Comparison of ENCODE assay signal across 8 cellular contexts in the genomic region with DNA sequence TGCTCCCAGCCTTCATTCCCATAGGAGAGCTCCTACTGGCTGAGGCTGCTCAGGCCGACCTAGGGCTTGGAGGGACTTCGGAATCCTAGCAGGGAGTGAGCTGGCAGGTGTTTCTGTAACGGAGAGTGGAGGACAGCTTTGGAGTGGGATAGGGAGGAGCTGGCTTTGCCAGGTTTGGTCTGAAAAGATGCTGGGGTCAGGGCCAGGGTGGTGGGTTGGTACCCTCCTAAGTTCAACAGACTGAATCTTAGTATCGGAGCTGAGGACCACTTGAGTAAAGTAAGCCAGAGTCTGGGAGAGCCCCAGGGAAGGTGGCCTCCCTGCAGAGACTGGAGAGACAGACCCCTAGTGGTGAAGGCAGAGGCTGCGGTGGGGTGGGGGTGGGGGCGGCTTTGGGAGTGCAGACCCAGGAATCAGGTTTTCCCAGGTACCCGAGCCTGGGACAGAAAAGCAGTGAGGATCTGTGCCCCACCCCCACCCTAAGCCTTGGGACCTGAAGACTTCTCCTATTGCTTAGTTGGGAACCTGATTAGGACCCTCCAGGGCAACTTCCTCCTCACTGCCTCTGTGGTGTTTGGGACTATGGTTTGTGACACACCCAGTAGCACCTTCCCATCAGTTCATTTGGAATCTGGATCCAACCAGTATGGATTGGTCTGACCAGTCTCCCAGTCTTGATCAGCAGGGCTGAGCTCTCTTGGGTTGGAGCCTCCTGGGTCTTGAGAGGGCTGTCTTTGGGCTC. TPM values are rescaled to one million over a fixed set of nuclear protein-coding genes. Genes with fewer than 3 reads are reported as not detected.
A peak's percentile ranks its signal among the peaks of the same experiment; 100 is the strongest.
DNase-seq lines count a peak whose midpoint lies in the region; ATAC-seq, FAIRE-seq and TF ChIP-seq lines count a peak whose summit lies in the region.

No MANE protein-coding gene starts in this region.

- no peaks in the 10 kb centered on the region for H3K36me3 ChIP-seq in keratinocyte (ENCODE audit: control insufficient read depth in 2 of 2, extremely low read depth in 1 of 2, insufficient read depth in 2 of 2, low read length in 2 of 2)

- no peak for FAIRE-seq in keratinocyte (lab: Jason Lieb, UNC)

- TF ChIP-seq POLR2A in lower leg skin (IDR thresholded peaks at IDR 0.05): no peak

- 32 to 36% methylated on average over 7 of the region's 7 CpGs for WGBS in lower leg skin, 2 donors

- H3K27ac ChIP-seq in keratinocyte (ENCODE audit: control insufficient read depth, insufficient read depth, low read length): no peak overlapping the region

- no peaks in the 10 kb centered on the region for H4K20me1 ChIP-seq in keratinocyte (ENCODE audit: control insufficient read depth, extremely low read depth, insufficient read depth, low read length)

- no peaks in the 10 kb centered on the region for H3K27me3 Mint-ChIP-seq in T-helper 2 cell treated with Interferon-gamma antibody and Interleukin-4, amounts not matched to agents 5 μg/mL and 100 μg/mL, for 36 hours (ENCODE audit: low read depth)
- H3K27me3 Mint-ChIP-seq in stimulated activated naive CD8-positive, alpha-beta T cell treated with anti-CD3 and anti-CD28 coated beads, Interleukin-15, amount 100 ng/mL, for 72 hours: no peaks in the 10 kb centered on the region

- H3K4me1 ChIP-seq in keratinocyte (ENCODE audit: control insufficient read depth, extremely low read depth, insufficient read depth, low read length): peaks cover 51% of the 10 kb centered on the region

- TF ChIP-seq CTCF in keratinocyte (optimal IDR thresholded peaks at IDR 0.05 in 1 of 3, IDR thresholded peaks at IDR 0.05 in 1 of 3, conservative IDR thresholded peaks at IDR 0.05 in 1 of 3; ENCODE audit: extremely low read depth in 1 of 3, insufficient read depth in 2 of 3, low read length in 3 of 3): peak in 2 of 3 experiments; percentile 50 to 63
- TF ChIP-seq CTCF in lower leg skin (IDR thresholded peaks at IDR 0.05): no peak

- H3K27me3 ChIP-seq in keratinocyte (ENCODE audit: control insufficient read depth, extremely low read depth, insufficient read depth, low read length): no peaks in the 10 kb centered on the region

- no peak for ATAC-seq in stimulated activated naive CD8-positive, alpha-beta T cell treated with anti-CD3 and anti-CD28 coated beads, Interleukin-15, amount 100 ng/mL, for 72 hours
- ATAC-seq in GM18520 (IDR thresholded peaks at IDR 0.05; ENCODE audit: unreplicated experiment): no peak

- no peaks in the 10 kb centered on the region for H3K9me3 Mint-ChIP-seq in T-helper 2 cell treated with Interferon-gamma antibody and Interleukin-4, amounts not matched to agents 5 μg/mL and 100 μg/mL, for 36 hours
- H3K9me3 Mint-ChIP-seq in stimulated activated naive CD8-positive, alpha-beta T cell treated with anti-CD3 and anti-CD28 coated beads, Interleukin-15, amount 100 ng/mL, for 72 hours: no peaks in the 10 kb centered on the region

- H3K9me1 ChIP-seq in keratinocyte (ENCODE audit: control insufficient read depth, extremely low read depth, insufficient read depth, low read length): no peaks in the 10 kb centered on the region

- no peaks in the 10 kb centered on the region for H3K79me2 ChIP-seq in keratinocyte (ENCODE audit: control insufficient read depth, insufficient read depth, low read length)

- intact Hi-C loops in lower leg skin (cut with DNase I; ENCODE audit: low total_unique reads): no loop called here

- H3K9ac ChIP-seq in keratinocyte (ENCODE audit: control insufficient read depth, extremely low read depth, insufficient read depth, low read length): peak overlapping the region; percentile 16

- H3K4me3 Mint-ChIP-seq in T-helper 2 cell treated with Interferon-gamma antibody and Interleukin-4, amounts not matched to agents 5 μg/mL and 100 μg/mL, for 36 hours: peak overlapping the region; percentile 82
- peak overlapping the region; percentile 81 to 86 for H3K4me3 Mint-ChIP-seq in stimulated activated naive CD8-positive, alpha-beta T cell treated with anti-CD3 and anti-CD28 coated beads, Interleukin-15, amount 100 ng/mL, for 72 hours

- DNase-seq in T-helper 2 cell treated with Interferon-gamma antibody and Interleukin-4, amounts not matched to agents 5 μg/mL and 100 μg/mL, for 36 hours (ENCODE audit: low spot score): no peak
- DNase-seq in T-helper 2 cell (no peak), MV-4-11 (lab: John Stamatoyannopoulos, UW) (peak; percentile 54), astrocyte of the hippocampus (ENCODE audit: low read depth, low spot score) (peak; percentile 44), keratinocyte (ENCODE audit: low read depth, low spot score) (no peak), lower leg skin (ENCODE audit: low spot score in 2 of 2) (no peak)
- DNase-seq in stimulated activated naive CD8-positive, alpha-beta T cell treated with anti-CD3 and anti-CD28 coated beads, Interleukin-15, amount 100 ng/mL, for 72 hours: no peak

- H2AFZ ChIP-seq in keratinocyte (ENCODE audit: control insufficient read depth, low read length): peak overlapping the region; percentile 23

- H3K36me3 Mint-ChIP-seq in T-helper 2 cell treated with Interferon-gamma antibody and Interleukin-4, amounts not matched to agents 5 μg/mL and 100 μg/mL, for 36 hours (ENCODE audit: low read depth): peaks cover 8% of the 10 kb centered on the region

- H3K4me1 Mint-ChIP-seq in T-helper 2 cell treated with Interferon-gamma antibody and Interleukin-4, amounts not matched to agents 5 μg/mL and 100 μg/mL, for 36 hours (ENCODE audit: low read depth): peaks cover 52% of the 10 kb centered on the region
- peaks cover 76% of the 10 kb centered on the region for H3K4me1 Mint-ChIP-seq in stimulated activated naive CD8-positive, alpha-beta T cell treated with anti-CD3 and anti-CD28 coated beads, Interleukin-15, amount 100 ng/mL, for 72 hours

- H3K4me2 ChIP-seq in keratinocyte (ENCODE audit: control insufficient read depth, extremely low read depth, insufficient read depth, low read depth, low read length): peak overlapping the region; percentile 88

- H3K4me3 ChIP-seq in keratinocyte (ENCODE audit: control insufficient read depth in 2 of 3, extremely low read depth in 1 of 3, insufficient read depth in 2 of 3, low read depth in 1 of 3, low read length in 3 of 3) (peak overlapping the region in 2 of 3 experiments; percentile 63 to 66), lower leg skin (ENCODE audit: low read depth, poor library complexity, severe bottlenecking) (no peak overlapping the region)

- dilution Hi-C loops in keratinocyte (cut with MboI; ENCODE audit: extremely low pct_ligation_motif_present, low sequenced_read_pairs): no loop called here

- peak overlapping the region; percentile 35 for H3K27ac Mint-ChIP-seq in T-helper 2 cell treated with Interferon-gamma antibody and Interleukin-4, amounts not matched to agents 5 μg/mL and 100 μg/mL, for 36 hours
- peak overlapping the region in 1 of 2 donors; percentile 82 for H3K27ac Mint-ChIP-seq in stimulated activated naive CD8-positive, alpha-beta T cell treated with anti-CD3 and anti-CD28 coated beads, Interleukin-15, amount 100 ng/mL, for 72 hours

- no peaks in the 10 kb centered on the region for H3K9me3 ChIP-seq in keratinocyte (ENCODE audit: control insufficient read depth, low read depth, low read length)

RNA-seq across cellular contexts. Expression of a gene that starts 3.0 kb away (rescaled TPM):
- 4.4 to 7.6 TPM (median 5.5 TPM) in 3 replicates for polyA plus RNA-seq in keratinocyte
- polyA plus RNA-seq in keratinocyte (2011; ENCODE audit: low read depth): 2.5 TPM
- 2.4 and 2.7 TPM in 2 replicates for polyA plus RNA-seq in keratinocyte (2011; cell fraction: cytosol; rRNA removed)
- 12.4 and 14.6 TPM in 2 replicates for polyA plus RNA-seq in keratinocyte (2011; cell fraction: nucleus; rRNA removed)
- 5.5 and 5.6 TPM in 2 replicates for polyA plus RNA-seq in keratinocyte (2012; ENCODE audit: low replicate concordance)
- polyA minus RNA-seq in keratinocyte: 8.9 to 15.0 TPM (median 9.5 TPM) in 3 replicates
- polyA minus RNA-seq in keratinocyte (2011; cell fraction: cytosol; rRNA and poly(A)+ RNA removed): 5.0 TPM
- polyA minus RNA-seq in keratinocyte (2011; cell fraction: nucleus; rRNA and poly(A)+ RNA removed): 12.1 and 15.2 TPM in 2 replicates
- total RNA-seq in lower leg skin: 10 to 100 TPM; 17.4 to 29.1 (median 22.2) TPM

RNA-seq across cellular contexts. Expression of a gene that starts 23.8 kb away (rescaled TPM):
- 20.7 to 22.9 TPM (median 20.8 TPM) in 3 replicates for polyA plus RNA-seq in keratinocyte
- 15.0 TPM for polyA plus RNA-seq in keratinocyte (2011; ENCODE audit: low read depth)
- 8.1 and 11.7 TPM in 2 replicates for polyA plus RNA-seq in keratinocyte (2011; cell fraction: cytosol; rRNA removed)
- polyA plus RNA-seq in keratinocyte (2011; cell fraction: nucleus; rRNA removed): 33.4 and 33.9 TPM in 2 replicates
- 11.4 and 13.5 TPM in 2 replicates for polyA plus RNA-seq in keratinocyte (2012; ENCODE audit: low replicate concordance)
- 10.8 to 17.9 TPM (median 13.4 TPM) in 3 replicates for polyA minus RNA-seq in keratinocyte
- polyA minus RNA-seq in keratinocyte (2011; cell fraction: cytosol; rRNA and poly(A)+ RNA removed): 6.5 TPM
- 17.1 and 22.3 TPM in 2 replicates for polyA minus RNA-seq in keratinocyte (2011; cell fraction: nucleus; rRNA and poly(A)+ RNA removed)
- total RNA-seq in lower leg skin: 10 to 100 TPM; 17.2 to 21.5 (median 19.1) TPM

RNA-seq across cellular contexts. Expression of a gene that starts 52.4 kb away (rescaled TPM):
- polyA plus RNA-seq in keratinocyte: 2.3 to 3.1 TPM (median 2.6 TPM) in 3 replicates
- 2.1 TPM for polyA plus RNA-seq in keratinocyte (2011; ENCODE audit: low read depth)
- 1.4 and 1.7 TPM in 2 replicates for polyA plus RNA-seq in keratinocyte (2011; cell fraction: cytosol; rRNA removed)
- 7.0 and 8.3 TPM in 2 replicates for polyA plus RNA-seq in keratinocyte (2011; cell fraction: nucleus; rRNA removed)
- polyA plus RNA-seq in keratinocyte (2012; ENCODE audit: low replicate concordance): 3.9 and 5.2 TPM in 2 replicates
- polyA minus RNA-seq in keratinocyte: 5.6 to 11.6 TPM (median 10.5 TPM) in 3 replicates
- 3.1 TPM for polyA minus RNA-seq in keratinocyte (2011; cell fraction: cytosol; rRNA and poly(A)+ RNA removed)
- polyA minus RNA-seq in keratinocyte (2011; cell fraction: nucleus; rRNA and poly(A)+ RNA removed): 8.3 and 10.9 TPM in 2 replicates
- 10 to 100 TPM; 15.4 to 30.0 (median 18.8) TPM for total RNA-seq in lower leg skin

Comparison
In these comparisons a context has a peak if more than half of its experiments do, and no peak if none do; other contexts are left out.
1. DNase-seq: peak in MV-4-11 (single experiment) and astrocyte of the hippocampus (single experiment); none in T-helper 2 cell treated with Interferon-gamma antibody and Interleukin-4, amounts not matched to agents 5 μg/mL and 100 μg/mL, for 36 hours (single experiment), T-helper 2 cell (0 of 5), keratinocyte (single experiment), stimulated activated naive CD8-positive, alpha-beta T cell treated with anti-CD3 and anti-CD28 coated beads, Interleukin-15, amount 100 ng/mL, for 72 hours (0 of 2) and lower leg skin (0 of 2).
2. CTCF ChIP-seq: peak in keratinocyte (2 of 3); none in lower leg skin (0 of 3).